26 cellular contexts compared by ENCODE assay signal in the genomic region with DNA sequence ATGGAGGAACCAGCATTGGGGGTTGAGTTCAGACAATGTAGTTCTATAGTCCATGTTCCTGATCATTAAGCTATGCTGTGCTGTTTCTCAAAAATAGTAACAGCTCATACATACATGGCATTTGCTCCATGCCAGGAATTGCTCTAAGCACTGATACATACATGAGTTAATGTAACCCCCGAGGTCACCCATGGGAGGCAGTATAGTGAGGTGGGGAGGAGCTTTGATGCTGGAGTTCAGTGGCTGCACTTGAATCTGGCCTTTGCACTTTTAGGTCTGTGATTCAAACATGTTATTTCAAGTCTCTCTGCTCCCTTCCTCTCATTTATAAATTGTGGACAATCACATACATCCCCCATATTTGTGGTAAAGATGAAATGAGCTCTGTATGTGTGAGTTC.
A peak's percentile ranks its signal among the peaks of the same experiment; 100 is the strongest.
DNase-seq lines count a peak whose midpoint lies in the region; ATAC-seq, FAIRE-seq and TF ChIP-seq lines count a peak whose summit lies in the region.
"Had no signal": no experiment of that assay in that cellular context is flagged by ENCODE, and none has a peak within 500 bp of the region (broad histone marks: within the 10 kb centered on the region; RNA-seq: fewer than 3 reads in every experiment).

No MANE protein-coding gene starts in this region.

- H3K4me3 Mint-ChIP-seq in progenitor cell of endocrine pancreas (ENCODE audit: low read depth) = no peak overlapping the region
- H3K4me3 Mint-ChIP-seq: B cell; CD14-positive monocyte; CD4-positive, alpha-beta memory T cell; CD4-positive, CD25-positive, alpha-beta regulatory T cell; CD8-positive, alpha-beta memory T cell had no signal

- no peak overlapping the region for H3K27ac ChIP-seq in HepG2 (ENCODE audit: extremely low read length, insufficient read depth, low read length)
- no peak overlapping the region for H3K27ac ChIP-seq in right lobe of liver
- H3K27ac ChIP-seq in C4-2B = no peak overlapping the region
- H3K27ac ChIP-seq: BLaER1 treated with 17β-estradiol and CSF1 and Interleukin-3, amounts not matched to agents 10 nM and 100 nM had no signal

- no peak overlapping the region for H3K27ac Mint-ChIP-seq in progenitor cell of endocrine pancreas
- H3K27ac Mint-ChIP-seq: B cell; CD14-positive monocyte; CD4-positive, alpha-beta memory T cell; CD4-positive, CD25-positive, alpha-beta regulatory T cell; CD8-positive, alpha-beta memory T cell had no signal

- BruUV-seq in HepG2 (replicated peaks; lab: Mats Ljungman, UMichigan) = no TSS peak

- H2AFZ ChIP-seq in HepG2 (ENCODE audit: low read length) = no peak overlapping the region

- H3K4me1 ChIP-seq in HepG2 (ENCODE audit: insufficient read depth, low read length) (no peaks in the 10 kb centered on the region), right lobe of liver (no peaks in the 10 kb centered on the region)
- H3K4me1 ChIP-seq: BLaER1 treated with 17β-estradiol and CSF1 and Interleukin-3, amounts not matched to agents 10 nM and 100 nM had no signal

- no peak for ATAC-seq in HepG2
- no peak for ATAC-seq in right lobe of liver
- no peak for ATAC-seq in HG02970 (IDR thresholded peaks at IDR 0.05; ENCODE audit: low FRiP score, unreplicated experiment)
- ATAC-seq: GM12878 had no signal

- H3K79me2 ChIP-seq in HepG2 (ENCODE audit: insufficient read depth, low read length) = no peaks in the 10 kb centered on the region

- in situ Hi-C loops in HepG2 (cut with HindIII; ENCODE audit: extremely low pct_ligation_motif_present, low pct_unique_long_range_greater_than_20kb) = no loop called here

- DNase-seq in HepG2 (ENCODE audit: low spot score) = no peak
- no peak for DNase-seq in right lobe of liver
- no peak for DNase-seq in progenitor cell of endocrine pancreas (ENCODE audit: low spot score, unreplicated experiment)
- DNase-seq: 8988T; ACHN; AML-193; CD4-positive, alpha-beta memory T cell; CD4-positive, CD25-positive, alpha-beta regulatory T cell; CD8-positive, alpha-beta memory T cell; COR-L47; DMS 273 treated with DMSO at 0.1 percent for 48 hours; DMS153; DMS53; DMS79; DND-41; EL; GDM1 had no signal

- no peak for TF ChIP-seq RAD21 in HepG2 (CRISPR knock-in tag; IDR thresholded peaks at IDR 0.05)

- H4K20me1 ChIP-seq in HepG2 (ENCODE audit: insufficient read depth, low read length) = no peaks in the 10 kb centered on the region
- H4K20me1 ChIP-seq: BLaER1 treated with 17β-estradiol and CSF1 and Interleukin-3, amounts not matched to agents 10 nM and 100 nM had no signal

- no peak for FAIRE-seq in HepG2 (lab: Jason Lieb, UNC)
- FAIRE-seq: A204.1, GM12878, GM12892, GM18507 had no signal

- POLR2A ChIA-PET in HepG2 (lab: Yijun Ruan, JAX) = no interaction called here

- no peak for TF ChIP-seq CTCF in HepG2 (CRISPR knock-in tag; IDR thresholded peaks at IDR 0.05)
- no peak for TF ChIP-seq CTCF in right lobe of liver (IDR thresholded peaks at IDR 0.05)
- TF ChIP-seq CTCF in C4-2B (conservative IDR thresholded peaks at IDR 0.05) = 0 out of 2 replicates have a peak, but pooled peaks have one; percentile 5
- TF ChIP-seq CTCF in progenitor cell of endocrine pancreas (IDR thresholded peaks at IDR 0.05; ENCODE audit: unreplicated experiment) = no peak

- no peaks in the 10 kb centered on the region for H3K4me1 Mint-ChIP-seq in progenitor cell of endocrine pancreas (ENCODE audit: low read depth)
- H3K4me1 Mint-ChIP-seq: B cell; CD14-positive monocyte; CD4-positive, alpha-beta memory T cell; CD4-positive, CD25-positive, alpha-beta regulatory T cell; CD8-positive, alpha-beta memory T cell had no signal

- WGBS in HepG2 (ENCODE audit: low lambda C conversion rate) = 0% methylated on average over 1 of the region's 1 CpG
- WGBS in right lobe of liver (ENCODE audit: insufficient coverage, low coverage, low lambda C conversion rate, missing lambda C conversion rate) = 63% methylated on average over 1 of the region's 1 CpG

- H3K9me3 ChIP-seq in HepG2 (ENCODE audit: low read length) = no peaks in the 10 kb centered on the region
- H3K9me3 ChIP-seq in right lobe of liver = no peaks in the 10 kb centered on the region

- TF ChIP-seq POLR2A in HepG2 (IDR thresholded peaks at IDR 0.05; ENCODE audit: insufficient read depth in 1 of 2, low read depth in 2 of 2, low read length in 2 of 2) (no peak), right lobe of liver (IDR thresholded peaks at IDR 0.05) (no peak)

- intact Hi-C loops in HepG2 (cut with micrococcal nuclease; ENCODE audit: unreplicated experiment) (no loop called here), right lobe of liver (cut with DNase I) (no loop called here)

- no peak overlapping the region for H3K4me2 ChIP-seq in HepG2 (ENCODE audit: low read depth, low read length)
- H3K4me2 ChIP-seq: BLaER1 treated with 17β-estradiol and CSF1 and Interleukin-3, amounts not matched to agents 10 nM and 100 nM had no signal

- no peak overlapping the region for H3K4me3 ChIP-seq in HepG2 (replicated peaks in 1 of 3; ENCODE audit: insufficient read depth in 1 of 3, low read depth in 2 of 3, low read length in 3 of 3)
- H3K4me3 ChIP-seq in right lobe of liver = no peak overlapping the region
- H3K4me3 ChIP-seq: BLaER1 treated with 17β-estradiol and CSF1 and Interleukin-3, amounts not matched to agents 10 nM and 100 nM; GM12878 had no signal

- CTCF ChIA-PET in HepG2 (lab: Yijun Ruan, JAX; ENCODE audit: low intra/inter-chr PET ratio, low total read pairs) = no interaction called here

- no peak overlapping the region for H3K9ac ChIP-seq in HepG2 (ENCODE audit: insufficient read depth, low read depth, low read length)
- H3K9ac ChIP-seq: BLaER1 treated with 17β-estradiol and CSF1 and Interleukin-3, amounts not matched to agents 10 nM and 100 nM had no signal

- no peaks in the 10 kb centered on the region for H3K36me3 Mint-ChIP-seq in progenitor cell of endocrine pancreas (ENCODE audit: insufficient read depth)
- H3K36me3 Mint-ChIP-seq: CD14-positive monocyte; CD4-positive, alpha-beta memory T cell; CD4-positive, CD25-positive, alpha-beta regulatory T cell; CD8-positive, alpha-beta memory T cell had no signal

- H3K27me3 Mint-ChIP-seq in progenitor cell of endocrine pancreas = no peaks in the 10 kb centered on the region

- no peak for TF ChIP-seq EP300 in HepG2 (IDR thresholded peaks at IDR 0.05; ENCODE audit: low read depth in 2 of 2, low read length in 2 of 2)
- TF ChIP-seq EP300 in HepG2 (CRISPR knock-in tag; IDR thresholded peaks at IDR 0.05; ENCODE audit: borderline replicate concordance) = no peak

- no peaks in the 10 kb centered on the region for H3K27me3 ChIP-seq in HepG2 (ENCODE audit: control insufficient read depth in 1 of 2, insufficient read depth in 2 of 2, low read length in 2 of 2)
- H3K27me3 ChIP-seq in right lobe of liver = no peaks in the 10 kb centered on the region
- H3K27me3 ChIP-seq: BLaER1 treated with 17β-estradiol and CSF1 and Interleukin-3, amounts not matched to agents 10 nM and 100 nM had no signal

- H3K36me3 ChIP-seq in HepG2 (replicated peaks in 1 of 2; ENCODE audit: control insufficient read depth in 1 of 2, insufficient read depth in 2 of 2, low read length in 2 of 2) = no peaks in the 10 kb centered on the region
- no peaks in the 10 kb centered on the region for H3K36me3 ChIP-seq in right lobe of liver
- H3K36me3 ChIP-seq: BLaER1 treated with 17β-estradiol and CSF1 and Interleukin-3, amounts not matched to agents 10 nM and 100 nM had no signal

- peaks cover 63% of the 10 kb centered on the region for H3K9me3 Mint-ChIP-seq in progenitor cell of endocrine pancreas (ENCODE audit: low read depth)

TF ChIP-seq in HepG2, 621 proteins besides CTCF, POLR2A, EP300 and RAD21:
- TF ChIP-seq ZNF446 (CRISPR knock-in tag; IDR thresholded peaks at IDR 0.05) (no peak), ZNF660 (CRISPR knock-in tag; IDR thresholded peaks at IDR 0.05; ENCODE audit: borderline replicate concordance, low read depth) (no peak), ZNF7 (CRISPR knock-in tag; IDR thresholded peaks at IDR 0.05) (peak; percentile 32; the same call in 1 of the 2 replicates), KDM6A (CRISPR knock-in tag; IDR thresholded peaks at IDR 0.05; ENCODE audit: low read depth) (no peak), ZNF234 (CRISPR knock-in tag; conservative IDR thresholded peaks at IDR 0.05) (no peak), GFI1 (CRISPR knock-in tag; IDR thresholded peaks at IDR 0.05; ENCODE audit: borderline replicate concordance) (no peak), SMAD1 (CRISPR knock-in tag; IDR thresholded peaks at IDR 0.05; ENCODE audit: borderline replicate concordance, low read depth) (no peak)
